Comparison of ENCODE assay signal across 1 cellular context in the genomic region with DNA sequence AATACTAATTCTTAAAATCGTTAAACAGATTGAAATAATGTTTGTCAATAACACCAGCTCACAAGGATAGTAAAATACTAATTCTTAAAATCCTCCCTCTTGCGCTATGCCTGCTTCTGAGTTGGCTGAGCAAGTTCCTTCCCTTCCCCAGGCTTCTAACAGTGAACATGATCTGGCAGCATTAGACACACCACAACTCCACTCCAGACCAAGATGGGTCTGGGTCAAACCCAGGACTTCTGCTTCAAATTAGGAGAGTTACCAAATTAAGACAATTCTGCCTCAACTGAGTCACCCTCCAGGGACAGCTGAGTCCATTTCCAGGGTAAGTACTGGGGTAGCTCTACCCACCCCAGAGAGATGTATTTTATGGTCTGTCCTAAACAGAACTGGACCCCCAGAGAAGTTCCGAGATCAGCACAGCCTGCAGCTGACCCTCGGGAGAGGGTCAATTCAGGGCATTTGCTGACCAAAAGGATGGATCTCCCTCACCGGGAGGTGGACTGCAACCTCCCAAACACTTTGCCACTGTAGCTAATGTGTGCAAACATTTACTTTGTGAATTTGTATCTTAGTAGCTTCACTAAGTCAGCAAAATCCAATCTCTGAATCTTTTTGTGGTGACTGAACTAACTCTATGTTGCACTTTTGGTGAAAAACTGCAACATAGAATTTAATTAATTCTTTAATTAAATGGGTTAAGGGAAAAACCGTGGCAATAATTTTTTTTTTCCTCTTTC.
TF ChIP-seq lines count a peak whose summit lies in the region.

No MANE protein-coding gene starts in this region.

TF ChIP-seq in A549, 52 proteins besides CTCF, POLR2A, EP300 and RAD21 (continued from another document):
- TF ChIP-seq CBX2 (IDR thresholded peaks at IDR 0.05; ENCODE audit: borderline replicate concordance, low read depth) (no peak), POLR2AphosphoS2 (conservative IDR thresholded peaks at IDR 0.05; ENCODE audit: low read length) (no peak), TFCP2L1 (CRISPR knock-in tag; IDR thresholded peaks at IDR 0.05) (no peak)
